ENCODE assay signal across 28 cellular contexts in genomic region chr2:43480874-43481273, GRCh38.
"Had no signal": no experiment of that assay in that cellular context is flagged by ENCODE, and none has a peak within 500 bp of the region (broad histone marks: within the 10 kb centered on the region; RNA-seq: fewer than 3 reads in every experiment).

No MANE protein-coding gene starts in this region.

- H3K27ac Mint-ChIP-seq: activated CD8-positive, alpha-beta T cell treated with anti-CD3 and anti-CD28 coated beads, Interleukin-2, amount 10 ng/mL, durations not matched to agents 7 days and 5 days; activated naive CD4-positive, alpha-beta T cell treated with anti-CD3 and anti-CD28 coated beads, Interleukin-2, amount 50 U/mL, for 72 hours; activated naive CD8-positive, alpha-beta T cell treated with anti-CD3 and anti-CD28 coated beads, Interleukin-2, amount 50 U/mL, for 24 hours; activated T-cell treated with anti-CD3 and anti-CD28 coated beads, Interleukin-2, amount 50 U/mL, for 24 hours; activated T-helper 1 cell treated with anti-CD3 and anti-CD28 coated beads, Interleukin-12 subunit alpha, Interleukin-12 subunit beta, Interleukin-2, Interleukin-4 antibody, amounts not matched to agents 30 ng/mL and 10 ng/mL and 1 ng/mL, durations not matched to agents 14 hours and 24 hours and 36 hours; WTC11 had no signal

- H3K27me3 ChIP-seq: breast epithelium had no signal

- H3K36me3 Mint-ChIP-seq: WTC11 had no signal

- H3K4me3 ChIP-seq: breast epithelium had no signal

- H3K4me3 Mint-ChIP-seq: activated CD8-positive, alpha-beta T cell treated with anti-CD3 and anti-CD28 coated beads, Interleukin-2, amount 10 ng/mL, durations not matched to agents 7 days and 5 days; activated naive CD8-positive, alpha-beta T cell treated with anti-CD3 and anti-CD28 coated beads, Interleukin-2, amount 50 U/mL, for 24 hours; activated T-cell treated with anti-CD3 and anti-CD28 coated beads, Interleukin-2, amount 50 U/mL, for 24 hours; activated T-helper 1 cell treated with anti-CD3 and anti-CD28 coated beads, Interleukin-12 subunit alpha, Interleukin-12 subunit beta, Interleukin-2, Interleukin-4 antibody, amounts not matched to agents 30 ng/mL and 10 ng/mL and 1 ng/mL, durations not matched to agents 14 hours and 24 hours and 36 hours; T-helper 17 cell; WTC11 had no signal

- H3K27me3 Mint-ChIP-seq: activated naive CD8-positive, alpha-beta T cell treated with anti-CD3 and anti-CD28 coated beads, Interleukin-2, amount 50 U/mL, for 24 hours; activated T-cell treated with anti-CD3 and anti-CD28 coated beads, Interleukin-2, amount 50 U/mL, for 24 hours; T-helper 17 cell had no signal

- FAIRE-seq: RCC 7860 had no signal

- H3K9me3 Mint-ChIP-seq: activated naive CD4-positive, alpha-beta T cell treated with anti-CD3 and anti-CD28 coated beads, Interleukin-2, amount 50 U/mL, for 72 hours; activated naive CD8-positive, alpha-beta T cell treated with anti-CD3 and anti-CD28 coated beads, Interleukin-2, amount 50 U/mL, for 24 hours; activated T-cell treated with anti-CD3 and anti-CD28 coated beads, Interleukin-2, amount 50 U/mL, for 24 hours; activated T-helper 1 cell treated with anti-CD3 and anti-CD28 coated beads, Interleukin-12 subunit alpha, Interleukin-12 subunit beta, Interleukin-2, Interleukin-4 antibody, amounts not matched to agents 30 ng/mL and 10 ng/mL and 1 ng/mL, durations not matched to agents 14 hours and 24 hours and 36 hours; WTC11 had no signal

- H3K9me3 ChIP-seq: breast epithelium had no signal

- DNase-seq: activated CD4-positive, alpha-beta T cell treated with anti-CD3 and anti-CD28 coated beads for 48 hours; activated CD4-positive, alpha-beta T cell treated with anti-CD3 and anti-CD28 coated beads, Interleukin-2, amount 50 U/mL, for 4 hours; activated CD4-positive, CD25-positive, alpha-beta regulatory T cell treated with anti-CD3 and anti-CD28 coated beads, Interleukin-2, amount 50 U/mL, for 72 hours; activated CD8-positive, alpha-beta memory T cell treated with anti-CD3 and anti-CD28 coated beads, Interleukin-2, amount 50 U/mL, for 48 hours; activated CD8-positive, alpha-beta T cell treated with anti-CD3 and anti-CD28 coated beads, Interleukin-2, amount 10 ng/mL, durations not matched to agents 7 days and 5 days; activated effector memory CD4-positive, alpha-beta T cell treated with Interleukin-2 at 50 U/mL for 16 hours; activated naive CD4-positive, alpha-beta T cell; activated naive CD8-positive, alpha-beta T cell treated with anti-CD3 and anti-CD28 coated beads, Interleukin-2, amount 50 U/mL, for 24 hours; activated T-cell treated with anti-CD3 and anti-CD28 coated beads, Interleukin-2, amount 50 U/mL, for 24 hours; amygdala; caudate nucleus; MM.1S; NCI-H1105; NCI-H1436 treated with DMSO at 0.1 percent for 48 hours; NCI-H187; NCI-H2081; NCI-H510A treated with DMSO at 0.1 percent for 48 hours; NCI-H69; PC-3; SHP77 treated with DMSO at 0.1 percent for 48 hours; T-helper 17 cell; T-helper 9 cell had no signal

- H3K27ac ChIP-seq: breast epithelium, KMS-11 had no signal

- H3K36me3 ChIP-seq: breast epithelium had no signal
